Comparison of ENCODE assay signal across 17 cellular contexts in genomic region chr17:75518983-75519540, GRCh38. TPM values are rescaled to one million over a fixed set of nuclear protein-coding genes. Genes with fewer than 3 reads are reported as not detected.
DNase-seq lines count a peak whose midpoint lies in the region; ATAC-seq and TF ChIP-seq lines count a peak whose summit lies in the region.
"Had no signal": no experiment of that assay in that cellular context is flagged by ENCODE, and none has a peak within 500 bp of the region (broad histone marks: within the 10 kb centered on the region; RNA-seq: fewer than 3 reads in every experiment).

No MANE protein-coding gene starts in this region.

- ATAC-seq in HCT116, result no peak
- no peak for ATAC-seq in effector memory CD8-positive, alpha-beta T cell (replicated peaks)

- H3K9me3 ChIP-seq in BLaER1, result no peaks in the 10 kb centered on the region
- no peaks in the 10 kb centered on the region for H3K9me3 ChIP-seq in HCT116 (ENCODE audit: control insufficient read depth in 1 of 2, insufficient read depth in 1 of 2, low read depth in 1 of 2, low read length in 2 of 2)
- no peaks in the 10 kb centered on the region for H3K9me3 ChIP-seq in mammary epithelial cell (replicated peaks; ENCODE audit: insufficient read depth, low read length)
- H3K9me3 ChIP-seq: BE2C had no signal

- in situ Hi-C loops in mammary epithelial cell (cut with MboI; ENCODE audit: low sequenced_read_pairs in 2 of 2), result loop anchor here in 1 of 2 donors (10.0 kb wide), 1 partner anchor 94 kb away; no protein-coding TSS in a partner anchor

- intact Hi-C loops in HCT116 (cut with micrococcal nuclease) (loop anchor here (5.0 to 10.0 kb wide), 4 partner anchors 83 to 247 kb away; partner anchors contain the start of genes MIF4GD and SMIM5), mammary epithelial cell (cut with micrococcal nuclease) (loop anchor here (5.0 kb wide), 3 partner anchors 112 to 247 kb away; partner anchors contain the start of genes GRB2 and MIF4GD)

- peak overlapping the region; percentile 80 to 86 for H3K4me3 Mint-ChIP-seq in effector memory CD8-positive, alpha-beta T cell
- H3K4me3 Mint-ChIP-seq: HFFc6 had no signal

- peaks cover 18 to 19% of the 10 kb centered on the region in 2 donors for H3K4me1 Mint-ChIP-seq in effector memory CD8-positive, alpha-beta T cell (ENCODE audit: low read depth in 2 of 2)

- H4K20me1 ChIP-seq in BLaER1 (peaks cover 38% of the 10 kb centered on the region), HCT116 (ENCODE audit: insufficient read depth) (no peaks in the 10 kb centered on the region), mammary epithelial cell (ENCODE audit: insufficient read depth, low read length) (no peaks in the 10 kb centered on the region)

- dilution Hi-C loops in mammary epithelial cell (cut with HindIII; ENCODE audit: low sequenced_read_pairs), result loop anchor here (5.0 kb wide), 1 partner anchor 197 kb away; no protein-coding TSS in a partner anchor

- no peak for TF ChIP-seq POLR2A in HCT116 (IDR thresholded peaks at IDR 0.05; ENCODE audit: borderline replicate concordance, extremely low read depth, insufficient read depth, insufficient read length)

- H3K9me3 Mint-ChIP-seq in effector memory CD8-positive, alpha-beta T cell, result no peaks in the 10 kb centered on the region
- H3K9me3 Mint-ChIP-seq: activated T-helper 1 cell treated with anti-CD3 and anti-CD28 coated beads, Interleukin-12 subunit alpha, Interleukin-12 subunit beta, Interleukin-2, Interleukin-4 antibody, amounts not matched to agents 30 ng/mL and 10 ng/mL and 1 ng/mL, durations not matched to agents 14 hours and 24 hours and 36 hours; HFFc6; T-cell had no signal

- peaks cover 24% of the 10 kb centered on the region for H3K4me1 ChIP-seq in BLaER1
- H3K4me1 ChIP-seq in HCT116 (ENCODE audit: control insufficient read depth in 1 of 2, insufficient read depth in 2 of 2, low read length in 2 of 2), result peaks cover 14 to 38% of the 10 kb centered on the region in 2 experiments
- H3K4me1 ChIP-seq in mammary epithelial cell (ENCODE audit: insufficient read depth, low read length), result peaks cover 18% of the 10 kb centered on the region
- H3K4me1 ChIP-seq: BE2C had no signal

- peaks cover 62% of the 10 kb centered on the region for H3K36me3 Mint-ChIP-seq in effector memory CD8-positive, alpha-beta T cell (ENCODE audit: insufficient read depth)

- H3K4me3 ChIP-seq in BLaER1 (no peak overlapping the region), HCT116 (replicated peaks in 1 of 2; ENCODE audit: low read depth in 1 of 2, low read length in 2 of 2) (no peak overlapping the region), mammary epithelial cell (replicated peaks in 1 of 3; ENCODE audit: insufficient read depth in 1 of 3, low read depth in 2 of 3, low read length in 3 of 3) (no peak overlapping the region)

- no peaks in the 10 kb centered on the region for H3K9me2 ChIP-seq in HCT116 (ENCODE audit: insufficient read depth)

- peak overlapping the region; percentile 69 to 98 for H3K27ac Mint-ChIP-seq in effector memory CD8-positive, alpha-beta T cell
- H3K27ac Mint-ChIP-seq: HFFc6 had no signal

- POLR2A ChIA-PET in HCT116 (lab: Charles Lee), result interaction anchor here (0.5 kb wide), 1 partner anchor 36 kb away, joined by 3 read pairs; no protein-coding TSS in a partner anchor

- H3K9ac ChIP-seq in BLaER1 (no peak overlapping the region; the same call in 1 of the 2 replicates), HCT116 (ENCODE audit: low read length) (no peak overlapping the region), mammary epithelial cell (ENCODE audit: insufficient read depth, low read length) (no peak overlapping the region)

- peak; percentile 14 to 59 (median 46); a peak in 4 of 6 replicates for TF ChIP-seq CTCF in HCT116 (IDR thresholded peaks at IDR 0.05 in 2 of 3, conservative IDR thresholded peaks at IDR 0.05 in 1 of 3; ENCODE audit: borderline replicate concordance in 1 of 3, insufficient read depth in 1 of 3, low read depth in 2 of 3, low read length in 2 of 3)
- TF ChIP-seq CTCF in mammary epithelial cell (conservative IDR thresholded peaks at IDR 0.05 in 1 of 2, IDR thresholded peaks at IDR 0.05 in 1 of 2; ENCODE audit: extremely low read depth in 1 of 2, insufficient read depth in 1 of 2, low read depth in 1 of 2, low read length in 2 of 2), result no peak

- 85% methylated on average over 9 of the region's 9 CpGs for WGBS in mammary epithelial cell (ENCODE audit: low coverage, missing lambda C conversion rate)

- DNase-seq in HCT116 (ENCODE audit: low read depth, low spot score), result no peak
- DNase-seq in effector memory CD8-positive, alpha-beta T cell, result no peak
- no peak for DNase-seq in stimulated activated CD4-positive, alpha-beta T cell treated with anti-CD3 and anti-CD28 coated beads, Interleukin-15, amount 100 ng/mL, for 24 hours
- DNase-seq in activated CD4-positive, CD25-positive, alpha-beta regulatory T cell treated with anti-CD3 and anti-CD28 coated beads, Interleukin-2, amount 50 U/mL, for 72 hours, result no peak
- DNase-seq in mammary epithelial cell, result no peak
- DNase-seq: activated CD4-positive, alpha-beta T cell treated with anti-CD3 and anti-CD28 coated beads for 1 hour; BE2C; dermis blood vessel endothelial cell; DMS79 treated with DMSO at 0.1 percent for 48 hours; HFFc6; NCI-H1694; NCI-H524; trophoblast cell had no signal

- H3K36me3 ChIP-seq in BLaER1, result peaks cover 55% of the 10 kb centered on the region
- H3K36me3 ChIP-seq in HCT116 (ENCODE audit: control insufficient read depth in 1 of 2, insufficient read depth in 2 of 2, low read length in 2 of 2), result peaks cover 16 to 42% of the 10 kb centered on the region in 2 experiments
- H3K36me3 ChIP-seq in mammary epithelial cell (ENCODE audit: insufficient read depth, low read length), result peaks cover 3% of the 10 kb centered on the region

- H3K27ac ChIP-seq in BLaER1 (no peak overlapping the region), HCT116 (ENCODE audit: low read depth, low read length) (no peak overlapping the region), mammary epithelial cell (ENCODE audit: insufficient read depth, low read depth, low read length) (no peak overlapping the region)
- H3K27ac ChIP-seq: HL-60 had no signal

- CTCF ChIA-PET in HCT116 (lab: Charles Lee) (no interaction called here), mammary epithelial cell (lab: Charles Lee; ENCODE audit: low non-redundant PET) (no interaction called here)

- no peaks in the 10 kb centered on the region for H3K27me3 Mint-ChIP-seq in effector memory CD8-positive, alpha-beta T cell
- H3K27me3 Mint-ChIP-seq: T-cell had no signal

- peak; percentile 50 for TF ChIP-seq RAD21 in HCT116 (IDR thresholded peaks at IDR 0.05; ENCODE audit: low read depth)

- H3K27me3 ChIP-seq in BLaER1 (no peaks in the 10 kb centered on the region), HCT116 (ENCODE audit: insufficient read depth, low read length) (no peaks in the 10 kb centered on the region), mammary epithelial cell (ENCODE audit: insufficient read depth, low read length) (no peaks in the 10 kb centered on the region)
- H3K27me3 ChIP-seq: BE2C had no signal

- no TSS peak for BruUV-seq in HCT116 (replicated peaks; lab: Mats Ljungman, UMichigan)
- no TSS peak for BruUV-seq in mammary epithelial cell (replicated peaks; lab: Mats Ljungman, UMichigan)

- H3K4me2 ChIP-seq in BLaER1 (peak overlapping the region; percentile 97), HCT116 (ENCODE audit: low read length) (no peak overlapping the region), mammary epithelial cell (ENCODE audit: insufficient read depth, low read depth, low read length) (no peak overlapping the region)

- RAD21 ChIA-PET in HCT116 (lab: Charles Lee; ENCODE audit: low non-redundant PET in 1 of 2, low total read pairs in 2 of 2, uncharacterized antibody in 2 of 2, unreplicated experiment in 2 of 2), result no interaction called here

- H2AFZ ChIP-seq in HCT116 (ENCODE audit: low read depth, low read length, poor library complexity, severe bottlenecking), result no peak overlapping the region
- H2AFZ ChIP-seq in mammary epithelial cell (ENCODE audit: low read depth, low read length), result no peak overlapping the region

- H3K79me2 ChIP-seq in HCT116 (ENCODE audit: insufficient read depth, low read length) (peaks cover 39% of the 10 kb centered on the region), mammary epithelial cell (ENCODE audit: insufficient read depth, low read length) (peaks cover 28% of the 10 kb centered on the region)

TF ChIP-seq in HCT116, 20 proteins besides CTCF, POLR2A, EP300 and RAD21 (continues in another document):
- TF ChIP-seq SRF (IDR thresholded peaks at IDR 0.05; ENCODE audit: low read depth), result no peak
- TF ChIP-seq, protein P1, sequence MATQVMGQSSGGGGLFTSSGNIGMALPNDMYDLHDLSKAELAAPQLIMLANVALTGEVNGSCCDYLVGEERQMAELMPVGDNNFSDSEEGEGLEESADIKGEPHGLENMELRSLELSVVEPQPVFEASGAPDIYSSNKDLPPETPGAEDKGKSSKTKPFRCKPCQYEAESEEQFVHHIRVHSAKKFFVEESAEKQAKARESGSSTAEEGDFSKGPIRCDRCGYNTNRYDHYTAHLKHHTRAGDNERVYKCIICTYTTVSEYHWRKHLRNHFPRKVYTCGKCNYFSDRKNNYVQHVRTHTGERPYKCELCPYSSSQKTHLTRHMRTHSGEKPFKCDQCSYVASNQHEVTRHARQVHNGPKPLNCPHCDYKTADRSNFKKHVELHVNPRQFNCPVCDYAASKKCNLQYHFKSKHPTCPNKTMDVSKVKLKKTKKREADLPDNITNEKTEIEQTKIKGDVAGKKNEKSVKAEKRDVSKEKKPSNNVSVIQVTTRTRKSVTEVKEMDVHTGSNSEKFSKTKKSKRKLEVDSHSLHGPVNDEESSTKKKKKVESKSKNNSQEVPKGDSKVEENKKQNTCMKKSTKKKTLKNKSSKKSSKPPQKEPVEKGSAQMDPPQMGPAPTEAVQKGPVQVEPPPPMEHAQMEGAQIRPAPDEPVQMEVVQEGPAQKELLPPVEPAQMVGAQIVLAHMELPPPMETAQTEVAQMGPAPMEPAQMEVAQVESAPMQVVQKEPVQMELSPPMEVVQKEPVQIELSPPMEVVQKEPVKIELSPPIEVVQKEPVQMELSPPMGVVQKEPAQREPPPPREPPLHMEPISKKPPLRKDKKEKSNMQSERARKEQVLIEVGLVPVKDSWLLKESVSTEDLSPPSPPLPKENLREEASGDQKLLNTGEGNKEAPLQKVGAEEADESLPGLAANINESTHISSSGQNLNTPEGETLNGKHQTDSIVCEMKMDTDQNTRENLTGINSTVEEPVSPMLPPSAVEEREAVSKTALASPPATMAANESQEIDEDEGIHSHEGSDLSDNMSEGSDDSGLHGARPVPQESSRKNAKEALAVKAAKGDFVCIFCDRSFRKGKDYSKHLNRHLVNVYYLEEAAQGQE (IDR thresholded peaks at IDR 0.05; ENCODE audit: low read depth), result no peak

RNA-seq across cellular contexts. Expression of gene TSEN54, which starts 2.7 kb away (rescaled TPM):
- 87.3 TPM for total RNA-seq in HCT116 (2021; ENCODE audit: unreplicated experiment)
- 80.0 and 86.5 TPM in 2 replicates for polyA plus RNA-seq in HCT116 (2012)
- 10 to 100 TPM; 10.2 to 19.6 TPM for total RNA-seq in mammary epithelial cell
- polyA plus RNA-seq in mammary epithelial cell, result 24.1 TPM
- polyA minus RNA-seq in mammary epithelial cell, result 12.5 TPM

RNA-seq across cellular contexts. Expression of gene CASKIN2, which starts 3.7 kb away (rescaled TPM):
- total RNA-seq in HCT116 (2021; ENCODE audit: unreplicated experiment) (38.4 TPM), mammary epithelial cell (10 to 100 TPM; 10.5 to 22.1 TPM)
- polyA plus RNA-seq in HCT116 (2012), result 14.5 and 16.3 TPM in 2 replicates
- polyA plus RNA-seq in mammary epithelial cell, result 6.6 TPM
- 7.0 TPM for polyA minus RNA-seq in mammary epithelial cell

RNA-seq across cellular contexts. Expression of gene LLGL2, which starts 6.4 kb away (rescaled TPM):
- total RNA-seq in HCT116 (2021; ENCODE audit: unreplicated experiment) (209 TPM), mammary epithelial cell (10 to 100 TPM; 22.3 to 25.7 TPM)
- polyA plus RNA-seq in HCT116 (2012), result 177 and 183 TPM in 2 replicates
- polyA plus RNA-seq in mammary epithelial cell, result 15.4 TPM
- polyA minus RNA-seq in mammary epithelial cell, result 11.0 TPM

Comparison
In these comparisons a context has a peak if more than half of its experiments do, and no peak if none do; other contexts are left out.
1. CTCF ChIP-seq: peak in HCT116 (3 of 3); none in mammary epithelial cell (0 of 2).